In genomic region chr9:137688725-137689124, GRCh38 we compare ENCODE assay signal across 16 cellular contexts.
DNase-seq lines count a peak whose midpoint lies in the region; ATAC-seq and TF ChIP-seq lines count a peak whose summit lies in the region.
"Had no signal": no experiment of that assay in that cellular context is flagged by ENCODE, and none has a peak within 500 bp of the region (broad histone marks: within the 10 kb centered on the region; RNA-seq: fewer than 3 reads in every experiment).

No MANE protein-coding gene starts in this region.

- H3K79me2 ChIP-seq in neural cell (replicated peaks; ENCODE audit: insufficient read depth, low read length) = peaks cover 74% of the 10 kb centered on the region

- H3K27ac Mint-ChIP-seq in chondrocyte (ENCODE audit: unreplicated experiment) = peak overlapping the region; percentile 65

- H3K4me2 ChIP-seq in neural cell (ENCODE audit: low read length) = no peak overlapping the region
- H3K4me2 ChIP-seq: BLaER1 had no signal

- no peak for TF ChIP-seq CTCF in chondrocyte (IDR thresholded peaks at IDR 0.05)
- TF ChIP-seq CTCF in neural cell (IDR thresholded peaks at IDR 0.05; ENCODE audit: poor library complexity, severe bottlenecking) = no peak
- TF ChIP-seq CTCF in brain microvascular endothelial cell (IDR thresholded peaks at IDR 0.05; ENCODE audit: low read depth, low read length, missing control alignments) = no peak
- no peak for TF ChIP-seq CTCF in GM10266 (IDR thresholded peaks at IDR 0.05; ENCODE audit: control insufficient read depth, insufficient read depth, low read depth, missing control alignments)

- H3K27ac ChIP-seq in neural cell (ENCODE audit: low read length) = peak overlapping the region; percentile 15
- no peak overlapping the region for H3K27ac ChIP-seq in brain microvascular endothelial cell
- H3K27ac ChIP-seq: BLaER1 had no signal

- no peaks in the 10 kb centered on the region for H3K9me3 Mint-ChIP-seq in chondrocyte (ENCODE audit: low read depth)

- TF ChIP-seq EP300 in neural cell (conservative IDR thresholded peaks at IDR 0.05; ENCODE audit: poor library complexity, severe bottlenecking) = no peak

- peaks cover 2% of the 10 kb centered on the region for H3F3A ChIP-seq in neural cell (ENCODE audit: insufficient read depth, low read length, poor library complexity, severe bottlenecking)

- no peak overlapping the region for H2AFZ ChIP-seq in neural cell (ENCODE audit: low read depth, low read length)

- H3K36me3 ChIP-seq in neural cell (ENCODE audit: insufficient read depth, low read length) = no peaks in the 10 kb centered on the region
- H3K36me3 ChIP-seq in brain microvascular endothelial cell (replicated peaks) = no peaks in the 10 kb centered on the region

- H3K4me3 ChIP-seq in neural cell (ENCODE audit: low read length) = no peak overlapping the region
- H3K4me3 ChIP-seq in brain microvascular endothelial cell (ENCODE audit: low read depth, low read length) = no peak overlapping the region
- H3K4me3 ChIP-seq: BLaER1 had no signal

- no peak overlapping the region for H3K9ac ChIP-seq in neural cell (ENCODE audit: low read length)
- H3K9ac ChIP-seq: BLaER1 had no signal

- TF ChIP-seq RAD21 in neural cell (conservative IDR thresholded peaks at IDR 0.05) = no peak

- in situ Hi-C loops in brain microvascular endothelial cell (cut with HindIII; ENCODE audit: low pct_ligation_motif_present, low sequenced_read_pairs) = no loop called here

- peaks cover 45% of the 10 kb centered on the region for H3K4me1 Mint-ChIP-seq in chondrocyte (ENCODE audit: low read depth)

- H3K9me3 ChIP-seq in neural cell (ENCODE audit: low read length) = no peaks in the 10 kb centered on the region
- H3K9me3 ChIP-seq: BLaER1 had no signal

- ATAC-seq in HG02610 (IDR thresholded peaks at IDR 0.05; ENCODE audit: unreplicated experiment) = no peak
- ATAC-seq: HCT116 had no signal

- no peaks in the 10 kb centered on the region for H3K36me3 Mint-ChIP-seq in chondrocyte (ENCODE audit: low read depth)

- no peak overlapping the region for H3K4me3 Mint-ChIP-seq in chondrocyte (ENCODE audit: unreplicated experiment)

- DNase-seq in DMS53 (lab: John Stamatoyannopoulos, UW) (peak; percentile 75), MV-4-11 (lab: John Stamatoyannopoulos, UW) (peak; percentile 65), chondrocyte (ENCODE audit: low spot score) (peak; percentile 43), brain microvascular endothelial cell (no peak), GM10266 (ENCODE audit: extremely low spot score) (no peak), NCI-H1436 (lab: John Stamatoyannopoulos, UW) (no peak)
- DNase-seq: activated CD8-positive, alpha-beta memory T cell treated with anti-CD3 and anti-CD28 coated beads, Interleukin-2, amount 50 U/mL, for 48 hours; cortex of kidney; midbrain; NCI-H146; NCI-H774; SIG-M5 had no signal

- H4K20me1 ChIP-seq in neural cell (ENCODE audit: insufficient read depth) = no peaks in the 10 kb centered on the region

- H3K27me3 ChIP-seq in neural cell (ENCODE audit: insufficient read depth, low read depth, low read length) (no peaks in the 10 kb centered on the region), brain microvascular endothelial cell (replicated peaks) (no peaks in the 10 kb centered on the region)
- H3K27me3 ChIP-seq: BLaER1 had no signal

- no peaks in the 10 kb centered on the region for H3K27me3 Mint-ChIP-seq in chondrocyte (ENCODE audit: low read depth)

- H3K9me2 ChIP-seq in neural cell (ENCODE audit: insufficient read depth, low read length) = no peaks in the 10 kb centered on the region

TF ChIP-seq in neural cell, 6 proteins besides CTCF, POLR2A, EP300 and RAD21:
- TF ChIP-seq EZH2 (IDR thresholded peaks at IDR 0.05; ENCODE audit: borderline replicate concordance, insufficient read depth, low read length, poor library complexity, severe bottlenecking) (no peak), TAF1 (IDR thresholded peaks at IDR 0.05; ENCODE audit: low read depth) (no peak), POLR2AphosphoS5 (IDR thresholded peaks at IDR 0.05) (no peak), MXI1 (conservative IDR thresholded peaks at IDR 0.05; ENCODE audit: poor library complexity, severe bottlenecking) (no peak), SMC3 (conservative IDR thresholded peaks at IDR 0.05; ENCODE audit: poor library complexity) (no peak)
- TF ChIP-seq, protein P1, sequence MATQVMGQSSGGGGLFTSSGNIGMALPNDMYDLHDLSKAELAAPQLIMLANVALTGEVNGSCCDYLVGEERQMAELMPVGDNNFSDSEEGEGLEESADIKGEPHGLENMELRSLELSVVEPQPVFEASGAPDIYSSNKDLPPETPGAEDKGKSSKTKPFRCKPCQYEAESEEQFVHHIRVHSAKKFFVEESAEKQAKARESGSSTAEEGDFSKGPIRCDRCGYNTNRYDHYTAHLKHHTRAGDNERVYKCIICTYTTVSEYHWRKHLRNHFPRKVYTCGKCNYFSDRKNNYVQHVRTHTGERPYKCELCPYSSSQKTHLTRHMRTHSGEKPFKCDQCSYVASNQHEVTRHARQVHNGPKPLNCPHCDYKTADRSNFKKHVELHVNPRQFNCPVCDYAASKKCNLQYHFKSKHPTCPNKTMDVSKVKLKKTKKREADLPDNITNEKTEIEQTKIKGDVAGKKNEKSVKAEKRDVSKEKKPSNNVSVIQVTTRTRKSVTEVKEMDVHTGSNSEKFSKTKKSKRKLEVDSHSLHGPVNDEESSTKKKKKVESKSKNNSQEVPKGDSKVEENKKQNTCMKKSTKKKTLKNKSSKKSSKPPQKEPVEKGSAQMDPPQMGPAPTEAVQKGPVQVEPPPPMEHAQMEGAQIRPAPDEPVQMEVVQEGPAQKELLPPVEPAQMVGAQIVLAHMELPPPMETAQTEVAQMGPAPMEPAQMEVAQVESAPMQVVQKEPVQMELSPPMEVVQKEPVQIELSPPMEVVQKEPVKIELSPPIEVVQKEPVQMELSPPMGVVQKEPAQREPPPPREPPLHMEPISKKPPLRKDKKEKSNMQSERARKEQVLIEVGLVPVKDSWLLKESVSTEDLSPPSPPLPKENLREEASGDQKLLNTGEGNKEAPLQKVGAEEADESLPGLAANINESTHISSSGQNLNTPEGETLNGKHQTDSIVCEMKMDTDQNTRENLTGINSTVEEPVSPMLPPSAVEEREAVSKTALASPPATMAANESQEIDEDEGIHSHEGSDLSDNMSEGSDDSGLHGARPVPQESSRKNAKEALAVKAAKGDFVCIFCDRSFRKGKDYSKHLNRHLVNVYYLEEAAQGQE (IDR thresholded peaks at IDR 0.05; ENCODE audit: borderline replicate concordance) = no peak

Comparison
In these comparisons a context has a peak if more than half of its experiments do, and no peak if none do; other contexts are left out.
1. DNase-seq: peak in DMS53 (single experiment), MV-4-11 (single experiment) and chondrocyte (single experiment); none in brain microvascular endothelial cell (single experiment), GM10266 (single experiment) and NCI-H1436 (single experiment).